In the genomic region with DNA sequence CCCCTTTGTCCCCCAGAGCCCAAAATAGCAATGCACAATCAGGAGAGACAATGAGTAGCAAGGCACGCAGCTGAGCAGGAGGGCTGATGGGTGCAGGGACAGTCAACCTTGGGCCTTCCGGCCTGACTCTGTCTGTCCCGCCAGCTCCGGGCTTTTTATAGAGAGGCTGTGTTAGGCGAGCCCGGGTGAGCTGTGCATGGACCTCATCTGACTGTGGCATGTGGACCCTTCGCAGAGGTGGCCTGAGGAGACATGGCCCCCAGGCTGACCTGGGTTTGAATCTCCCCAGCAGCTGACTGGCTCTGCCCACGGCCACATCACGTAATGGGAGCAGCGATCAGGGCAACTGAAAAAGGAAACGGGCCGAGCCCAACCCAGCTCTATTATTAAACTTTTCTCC, we compare ENCODE assay signal across 26 cellular contexts.
"Had no signal": no experiment of that assay in that cellular context is flagged by ENCODE, and none has a peak within 500 bp of the region (broad histone marks: within the 10 kb centered on the region; RNA-seq: fewer than 3 reads in every experiment).

No MANE protein-coding gene starts in this region.

- H3K4me3 ChIP-seq: colonic mucosa, dorsolateral prefrontal cortex, lower lobe of right lung, thoracic aorta, uterus had no signal

- H3K27ac ChIP-seq: colonic mucosa, lower lobe of right lung, neutrophil, uterus had no signal

- H3K4me1 ChIP-seq: colonic mucosa had no signal

- ATAC-seq: activated CD4-positive, alpha-beta T cell treated with anti-CD3 and anti-CD28 coated beads for 36 hours; activated CD8-positive, alpha-beta memory T cell treated with anti-CD3 and anti-CD28 coated beads, Interleukin-2, amount 10 ng/mL, durations not matched to agents 7 days and 5 days; activated CD8-positive, alpha-beta T cell treated with anti-CD3 and anti-CD28 coated beads, Interleukin-2, amount 10 ng/mL, durations not matched to agents 7 days and 5 days; activated naive CD4-positive, alpha-beta T cell treated with anti-CD3 and anti-CD28 coated beads, Interleukin-2, amount 50 U/mL, for 72 hours; lower lobe of right lung; stimulated activated naive CD8-positive, alpha-beta T cell treated with anti-CD3 and anti-CD28 coated beads, Interleukin-15, Interleukin-2, amounts not matched to agents 100 U/mL and 50 U/mL, for 24 hours had no signal

- H3K36me3 ChIP-seq: colonic mucosa, neutrophil, thoracic aorta, uterus had no signal

- H3K27me3 ChIP-seq: colonic mucosa, uterus had no signal

- H3K9me3 ChIP-seq: colonic mucosa, lower lobe of right lung, neutrophil, thoracic aorta, uterus had no signal

- DNase-seq: activated CD4-positive, alpha-beta T cell treated with anti-CD3 and anti-CD28 coated beads for 36 hours; activated CD4-positive, CD25-positive, alpha-beta regulatory T cell; activated CD8-positive, alpha-beta memory T cell treated with anti-CD3 and anti-CD28 coated beads, Interleukin-2, amount 10 ng/mL, durations not matched to agents 7 days and 5 days; activated CD8-positive, alpha-beta T cell treated with anti-CD3 and anti-CD28 coated beads, Interleukin-2, amount 10 ng/mL, durations not matched to agents 7 days and 5 days; activated naive CD4-positive, alpha-beta T cell; activated T-cell treated with anti-CD3 and anti-CD28 coated beads, Interleukin-2, amount 50 U/mL, for 48 hours; anterior cingulate cortex; cerebellar nuclear complex; colonic mucosa; dorsolateral prefrontal cortex; effector memory CD4-positive, alpha-beta T cell; glutamatergic neuron; hippocampal formation; kidney; lower lobe of right lung; mesendoderm; naive B cell; nephron progenitor cell; stimulated activated CD4-positive, alpha-beta T cell treated with anti-CD3 and anti-CD28 coated beads, Interleukin-12 subunit alpha, Interleukin-12 subunit beta, amount 100 ng/mL, for 4 hours; stimulated activated CD4-positive, alpha-beta T cell treated with anti-CD3 and anti-CD28 coated beads, Interleukin-4, amount 100 ng/mL, for 1 hour; stimulated activated naive CD8-positive, alpha-beta T cell treated with anti-CD3 and anti-CD28 coated beads, Interleukin-15, Interleukin-2, amounts not matched to agents 100 U/mL and 50 U/mL, for 24 hours; T-helper 1 cell; uterus had no signal
